In genomic region chr1:90936731-90937130, GRCh38 we compare ENCODE assay signal across 17 cellular contexts.
DNase-seq lines count a peak whose midpoint lies in the region; ATAC-seq, FAIRE-seq and TF ChIP-seq lines count a peak whose summit lies in the region.
"Had no signal": no experiment of that assay in that cellular context is flagged by ENCODE, and none has a peak within 500 bp of the region (broad histone marks: within the 10 kb centered on the region; RNA-seq: fewer than 3 reads in every experiment).

No MANE protein-coding gene starts in this region.

- H3K9me3 Mint-ChIP-seq in astrocyte (ENCODE audit: unreplicated experiment): no peaks in the 10 kb centered on the region
- peaks cover 0 to 7% (median 0%) of the 10 kb centered on the region in 11 donors for H3K9me3 Mint-ChIP-seq in naive thymus-derived CD4-positive, alpha-beta T cell
- H3K9me3 Mint-ChIP-seq: CD4-positive, alpha-beta T cell; H9 had no signal

- TF ChIP-seq CTCF in AG10803 (conservative IDR thresholded peaks at IDR 0.05; ENCODE audit: low read length) (no peak), astrocyte (IDR thresholded peaks at IDR 0.05; ENCODE audit: insufficient read depth, low read depth, low read length) (no peak)

- H3K9me3 ChIP-seq in HUES64 (ENCODE audit: insufficient read depth, low read depth, low read length): no peaks in the 10 kb centered on the region
- H3K9me3 ChIP-seq in astrocyte (ENCODE audit: insufficient read depth, low read depth, low read length): no peaks in the 10 kb centered on the region
- no peaks in the 10 kb centered on the region for H3K9me3 ChIP-seq in naive thymus-derived CD4-positive, alpha-beta T cell (ENCODE audit: control insufficient read depth in 2 of 3, low read length in 3 of 3)

- H3K4me1 ChIP-seq in HUES64 (ENCODE audit: insufficient read depth, low read length): peaks cover 21% of the 10 kb centered on the region
- H3K4me1 ChIP-seq in astrocyte (ENCODE audit: insufficient read depth, low read length): no peaks in the 10 kb centered on the region
- no peaks in the 10 kb centered on the region for H3K4me1 ChIP-seq in naive thymus-derived CD4-positive, alpha-beta T cell (ENCODE audit: control insufficient read depth in 2 of 2, insufficient read depth in 2 of 2, low read length in 2 of 2)

- peaks cover 61% of the 10 kb centered on the region for H3K79me2 ChIP-seq in astrocyte (ENCODE audit: insufficient read depth, low read length)

- H3K4me2 ChIP-seq in astrocyte (ENCODE audit: low read length): no peak overlapping the region

- no peak overlapping the region for H2AFZ ChIP-seq in astrocyte (ENCODE audit: low read depth, low read length)

- no peak for FAIRE-seq in astrocyte (lab: Jason Lieb, UNC)
- FAIRE-seq: G401.6 had no signal

- H3K36me3 ChIP-seq in HUES64 (ENCODE audit: insufficient read depth, low read length): peaks cover 77% of the 10 kb centered on the region
- H3K36me3 ChIP-seq in astrocyte (ENCODE audit: insufficient read depth, low read length): peaks cover 22% of the 10 kb centered on the region
- H3K36me3 ChIP-seq in naive thymus-derived CD4-positive, alpha-beta T cell (ENCODE audit: control insufficient read depth in 2 of 3, insufficient read depth in 3 of 3, low read length in 3 of 3): peaks cover 4 to 27% (median 10%) of the 10 kb centered on the region in 3 experiments

- H3K4me3 ChIP-seq in AG10803 (ENCODE audit: low read length) (no peak overlapping the region), HUES64 (ENCODE audit: low read length) (no peak overlapping the region), astrocyte (ENCODE audit: insufficient read depth, low read depth, low read length) (no peak overlapping the region)
- H3K4me3 ChIP-seq in naive thymus-derived CD4-positive, alpha-beta T cell (ENCODE audit: low read length): no peak overlapping the region

- H4K20me1 ChIP-seq in astrocyte (ENCODE audit: insufficient read depth, low read length): peaks cover 66% of the 10 kb centered on the region

- peak; percentile 24 for DNase-seq in AG10803 (ENCODE audit: low read depth)
- DNase-seq in astrocyte (ENCODE audit: low read depth): peak; percentile 36
- DNase-seq in renal cortical epithelial cell (ENCODE audit: low read depth): peak; percentile 16
- no peak for DNase-seq in naive thymus-derived CD4-positive, alpha-beta T cell
- no peak for DNase-seq in stimulated activated naive CD4-positive, alpha-beta T cell (lab: John Stamatoyannopoulos, UW)
- DNase-seq in OCI-M2 (lab: John Stamatoyannopoulos, UW; ENCODE audit: unreplicated experiment): no peak
- DNase-seq: ACHN; C1 segment of cervical spinal cord; CD4-positive, alpha-beta T cell; DMS153; DMS79 treated with DMSO at 0.1 percent for 48 hours; EL; GOT3; H9 had no signal

- peaks cover 15% of the 10 kb centered on the region for H3K36me3 Mint-ChIP-seq in astrocyte (ENCODE audit: low read depth, unreplicated experiment)
- H3K36me3 Mint-ChIP-seq in naive thymus-derived CD4-positive, alpha-beta T cell: peaks cover 31 to 76% (median 60%) of the 10 kb centered on the region in 5 donors

- POLR2A ChIA-PET in naive thymus-derived CD4-positive, alpha-beta T cell (lab: Charles Lee): no interaction called here

- H3K4me1 Mint-ChIP-seq in astrocyte (ENCODE audit: low read depth, unreplicated experiment): peaks cover 6% of the 10 kb centered on the region
- peaks cover 5 to 90% (median 84%) of the 10 kb centered on the region in 7 donors for H3K4me1 Mint-ChIP-seq in naive thymus-derived CD4-positive, alpha-beta T cell

- H3K27ac ChIP-seq in HUES64 (ENCODE audit: low read depth, low read length) (peak overlapping the region; percentile 9; the same call in 1 of the 2 replicates), astrocyte (ENCODE audit: low read depth, low read length) (no peak overlapping the region)
- no peak overlapping the region for H3K27ac ChIP-seq in naive thymus-derived CD4-positive, alpha-beta T cell (ENCODE audit: low read depth, low read length)

- H3K27me3 ChIP-seq in HUES64 (ENCODE audit: insufficient read depth, low read length): no peaks in the 10 kb centered on the region
- no peaks in the 10 kb centered on the region for H3K27me3 ChIP-seq in astrocyte (ENCODE audit: insufficient read depth, low read length)
- no peaks in the 10 kb centered on the region for H3K27me3 ChIP-seq in naive thymus-derived CD4-positive, alpha-beta T cell (ENCODE audit: control insufficient read depth in 2 of 2, insufficient read depth in 2 of 2, low read length in 2 of 2)

- intact Hi-C loops in naive thymus-derived CD4-positive, alpha-beta T cell (cut with micrococcal nuclease): no loop called here

- CTCF ChIA-PET in naive thymus-derived CD4-positive, alpha-beta T cell (lab: Charles Lee): interaction anchor here (1.6 kb wide), 1 partner anchor 37 kb away, joined by 7 read pairs; no protein-coding TSS in a partner anchor

- no peak overlapping the region for H3K27ac Mint-ChIP-seq in astrocyte (ENCODE audit: unreplicated experiment)
- H3K27ac Mint-ChIP-seq in naive thymus-derived CD4-positive, alpha-beta T cell: peak overlapping the region in 2 of 9 donors; percentile 48 to 67
- H3K27ac Mint-ChIP-seq: B cell; CD4-positive, alpha-beta T cell had no signal

- no peaks in the 10 kb centered on the region for H3K27me3 Mint-ChIP-seq in astrocyte (ENCODE audit: low read depth, unreplicated experiment)
- H3K27me3 Mint-ChIP-seq in naive thymus-derived CD4-positive, alpha-beta T cell: no peaks in the 10 kb centered on the region
- H3K27me3 Mint-ChIP-seq: B cell; CD4-positive, alpha-beta T cell had no signal

- H3K9ac ChIP-seq in HUES64 (ENCODE audit: low read depth, low read length) (no peak overlapping the region), astrocyte (ENCODE audit: low read length) (no peak overlapping the region)

- no peak for ATAC-seq in naive thymus-derived CD4-positive, alpha-beta T cell

- WGBS in HUES64: no CpG with 5 or more reads among the region's 1 CpG

- no peak overlapping the region for H3K4me3 Mint-ChIP-seq in astrocyte (ENCODE audit: unreplicated experiment)
- peak overlapping the region in 1 of 10 donors; percentile 13 for H3K4me3 Mint-ChIP-seq in naive thymus-derived CD4-positive, alpha-beta T cell
- H3K4me3 Mint-ChIP-seq: B cell; CD4-positive, alpha-beta T cell; H9 had no signal

Comparison
In these comparisons a context has a peak if more than half of its experiments do, and no peak if none do; other contexts are left out.
1. DNase-seq: peak in AG10803 (single experiment), astrocyte (single experiment) and renal cortical epithelial cell (single experiment); none in naive thymus-derived CD4-positive, alpha-beta T cell (0 of 9), stimulated activated naive CD4-positive, alpha-beta T cell (0 of 6) and OCI-M2 (single experiment).